ENCODE assay signal across 27 cellular contexts in genomic region chr3:37943631-37944242, GRCh38. TPM values are rescaled to one million over a fixed set of nuclear protein-coding genes. Genes with fewer than 3 reads are reported as not detected.
DNase-seq lines count a peak whose midpoint lies in the region; ATAC-seq, FAIRE-seq and TF ChIP-seq lines count a peak whose summit lies in the region.
"Had no signal": no experiment of that assay in that cellular context is flagged by ENCODE, and none has a peak within 500 bp of the region (broad histone marks: within the 10 kb centered on the region; RNA-seq: fewer than 3 reads in every experiment).

No MANE protein-coding gene starts in this region.

- H3K9ac ChIP-seq in keratinocyte (ENCODE audit: control insufficient read depth, extremely low read depth, insufficient read depth, low read length) (no peak overlapping the region), trophoblast cell (ENCODE audit: low read length) (no peak overlapping the region)

- DNase-seq in heart left ventricle, result no peak
- no peak for DNase-seq in left ventricle myocardium superior
- DNase-seq in keratinocyte (ENCODE audit: low read depth, low spot score), result no peak
- DNase-seq in trophoblast cell, result peak in 1 of 2 donors; percentile 49
- no peak for DNase-seq in upper lobe of left lung
- no peak for DNase-seq in CD14-positive monocyte (ENCODE audit: low spot score)
- DNase-seq in KBM-7, result no peak
- DNase-seq: 8988T; activated CD4-positive, alpha-beta memory T cell treated with anti-CD3 and anti-CD28 coated beads for 36 hours; activated naive CD4-positive, alpha-beta T cell; activated T-cell treated with anti-CD3 and anti-CD28 coated beads for 4 hours; AML-193; amygdala; DND-41; erythroblast; H7; left colon; NCI-H1092 treated with DMSO at 0.1 percent for 48 hours; NCI-H2081 treated with DMSO at 0.1 percent for 48 hours; pancreas; stimulated activated CD4-positive, alpha-beta T cell treated with anti-CD3 and anti-CD28 coated beads, Interleukin-1b, Interleukin-23, amount 100 ng/mL, for 48 hours; stimulated activated naive CD4-positive, alpha-beta T cell had no signal

- H2BK12ac ChIP-seq in trophoblast cell (ENCODE audit: low read length), result no peak overlapping the region

- H3K9me1 ChIP-seq in keratinocyte (ENCODE audit: control insufficient read depth, extremely low read depth, insufficient read depth, low read length), result no peaks in the 10 kb centered on the region

- H3K14ac ChIP-seq in trophoblast cell (ENCODE audit: low read length), result no peak overlapping the region

- H3K4ac ChIP-seq in trophoblast cell (ENCODE audit: low read depth, low read length), result no peak overlapping the region

- no peak overlapping the region for H4K8ac ChIP-seq in trophoblast cell (ENCODE audit: low read depth, low read length)

- no peak overlapping the region for H4K12ac ChIP-seq in trophoblast cell (ENCODE audit: low read depth, low read length)

- H3K79me1 ChIP-seq in trophoblast cell (ENCODE audit: low read length), result peaks cover 16% of the 10 kb centered on the region

- TF ChIP-seq EP300 in upper lobe of left lung (IDR thresholded peaks at IDR 0.05), result no peak

- H3K4me3 Mint-ChIP-seq in CD14-positive monocyte, result no peak overlapping the region
- H3K4me3 Mint-ChIP-seq: activated CD4-positive, alpha-beta memory T cell treated with anti-CD3 and anti-CD28 coated beads for 36 hours; central memory CD8-positive, alpha-beta T cell; T-helper 2 cell treated with Interferon-gamma antibody and Interleukin-4, amounts not matched to agents 5 μg/mL and 100 μg/mL, for 36 hours; WTC11 had no signal

- 82 to 89% (median 87%) methylated on average over 8 of the region's 8 CpGs for WGBS in heart left ventricle, 4 donors
- WGBS in trophoblast cell (ENCODE audit: extremely low coverage, insufficient coverage, insufficient read length), result no CpG with 5 or more reads among the region's 8 CpGs
- WGBS in upper lobe of left lung, 2 donors, result 82 to 83% methylated on average over 8 of the region's 8 CpGs

- H3K27ac Mint-ChIP-seq in CD14-positive monocyte, result peak overlapping the region in 1 of 7 donors; percentile 58
- H3K27ac Mint-ChIP-seq: activated CD4-positive, alpha-beta memory T cell treated with anti-CD3 and anti-CD28 coated beads for 36 hours; T-helper 2 cell treated with Interferon-gamma antibody and Interleukin-4, amounts not matched to agents 5 μg/mL and 100 μg/mL, for 36 hours had no signal

- H3K36me3 ChIP-seq in heart left ventricle (peaks cover 0 to 17% (median 0%) of the 10 kb centered on the region in 9 donors), keratinocyte (ENCODE audit: control insufficient read depth in 2 of 2, extremely low read depth in 1 of 2, insufficient read depth in 2 of 2, low read length in 2 of 2) (peaks cover 1 to 4% of the 10 kb centered on the region in 2 experiments), trophoblast cell (ENCODE audit: control insufficient read depth in 1 of 2, insufficient read depth in 2 of 2, low read length in 2 of 2) (no peaks in the 10 kb centered on the region), upper lobe of left lung (no peaks in the 10 kb centered on the region)
- H3K36me3 ChIP-seq: pancreas had no signal

- peaks cover 12 to 84% (median 59%) of the 10 kb centered on the region in 12 donors for H3K4me1 ChIP-seq in heart left ventricle
- peaks cover 54% of the 10 kb centered on the region for H3K4me1 ChIP-seq in keratinocyte (ENCODE audit: control insufficient read depth, extremely low read depth, insufficient read depth, low read length)
- peaks cover 32 to 38% of the 10 kb centered on the region in 2 experiments for H3K4me1 ChIP-seq in trophoblast cell (ENCODE audit: control insufficient read depth in 1 of 2, insufficient read depth in 2 of 2, low read length in 2 of 2)
- H3K4me1 ChIP-seq in upper lobe of left lung, result peaks cover 59 to 72% (median 64%) of the 10 kb centered on the region in 4 donors

- H3K27ac ChIP-seq in heart left ventricle (peak overlapping the region in 7 of 12 donors; percentile 41 to 82 (median 66)), keratinocyte (ENCODE audit: control insufficient read depth, insufficient read depth, low read length) (peak overlapping the region; percentile 22), trophoblast cell (ENCODE audit: low read depth, low read length) (peak overlapping the region; percentile 8), upper lobe of left lung (peak overlapping the region; percentile 50 to 73 (median 66))

- TF ChIP-seq POLR2A in heart left ventricle (IDR thresholded peaks at IDR 0.05), result no peak
- no peak for TF ChIP-seq POLR2A in upper lobe of left lung (IDR thresholded peaks at IDR 0.05)

- intact Hi-C loops in heart left ventricle (cut with DNase I) (no loop called here), left ventricle myocardium superior (cut with micrococcal nuclease) (no loop called here), CD14-positive monocyte (cut with micrococcal nuclease) (no loop called here)

- H3K4me3 ChIP-seq in heart left ventricle (no peak overlapping the region), keratinocyte (ENCODE audit: control insufficient read depth in 2 of 3, extremely low read depth in 1 of 3, insufficient read depth in 2 of 3, low read depth in 1 of 3, low read length in 3 of 3) (no peak overlapping the region), trophoblast cell (ENCODE audit: low read depth, low read length) (no peak overlapping the region), upper lobe of left lung (no peak overlapping the region)
- H3K4me3 ChIP-seq: pancreas had no signal

- in situ Hi-C loops in KBM-7 (cut with MboI; ENCODE audit: low pct_unique_long_range_greater_than_20kb, low sequenced_read_pairs), result no loop called here

- no peaks in the 10 kb centered on the region for H3K9me3 Mint-ChIP-seq in CD14-positive monocyte
- H3K9me3 Mint-ChIP-seq: activated CD4-positive, alpha-beta memory T cell treated with anti-CD3 and anti-CD28 coated beads for 36 hours; central memory CD8-positive, alpha-beta T cell; T-helper 2 cell treated with Interferon-gamma antibody and Interleukin-4, amounts not matched to agents 5 μg/mL and 100 μg/mL, for 36 hours; WTC11 had no signal

- FAIRE-seq in keratinocyte (lab: Jason Lieb, UNC), result no peak
- FAIRE-seq: GM12892, pancreas had no signal

- no peak overlapping the region for H2BK5ac ChIP-seq in trophoblast cell (ENCODE audit: low read depth, low read length, poor library complexity)

- H3K79me2 ChIP-seq in keratinocyte (ENCODE audit: control insufficient read depth, insufficient read depth, low read length), result peaks cover 41% of the 10 kb centered on the region
- peaks cover 2% of the 10 kb centered on the region for H3K79me2 ChIP-seq in trophoblast cell (ENCODE audit: control insufficient read depth, insufficient read depth, low read length, poor library complexity)

- H3K27me3 Mint-ChIP-seq in CD14-positive monocyte (ENCODE audit: low read depth in 3 of 3), result peaks cover 0 to 1% (median 0%) of the 10 kb centered on the region in 3 donors
- H3K27me3 Mint-ChIP-seq: activated CD4-positive, alpha-beta memory T cell treated with anti-CD3 and anti-CD28 coated beads for 36 hours had no signal

- no peaks in the 10 kb centered on the region for H4K20me1 ChIP-seq in keratinocyte (ENCODE audit: control insufficient read depth, extremely low read depth, insufficient read depth, low read length)

- H3K18ac ChIP-seq in trophoblast cell (ENCODE audit: low read length), result no peak overlapping the region

- no peak for ATAC-seq in heart left ventricle
- no peak for ATAC-seq in left ventricle myocardium superior
- ATAC-seq in upper lobe of left lung (ENCODE audit: low FRiP score in 2 of 2), result no peak
- ATAC-seq in GM19035 (IDR thresholded peaks at IDR 0.05; ENCODE audit: unreplicated experiment), result no peak

- dilution Hi-C loops in keratinocyte (cut with MboI; ENCODE audit: extremely low pct_ligation_motif_present, low sequenced_read_pairs), result no loop called here

- H3K36me3 Mint-ChIP-seq in CD14-positive monocyte, result peaks cover 0 to 3% of the 10 kb centered on the region in 2 donors
- H3K36me3 Mint-ChIP-seq: activated CD4-positive, alpha-beta memory T cell treated with anti-CD3 and anti-CD28 coated beads for 36 hours had no signal

- no peak overlapping the region for H3K23ac ChIP-seq in trophoblast cell (ENCODE audit: low read length)

- TF ChIP-seq CTCF in heart left ventricle (IDR thresholded peaks at IDR 0.05) (no peak), keratinocyte (optimal IDR thresholded peaks at IDR 0.05 in 1 of 3, IDR thresholded peaks at IDR 0.05 in 1 of 3, conservative IDR thresholded peaks at IDR 0.05 in 1 of 3; ENCODE audit: extremely low read depth in 1 of 3, insufficient read depth in 2 of 3, low read length in 3 of 3) (no peak), upper lobe of left lung (IDR thresholded peaks at IDR 0.05) (no peak), CD14-positive monocyte (IDR thresholded peaks at IDR 0.05) (no peak)

- H3K4me1 Mint-ChIP-seq in CD14-positive monocyte, result peaks cover 25% of the 10 kb centered on the region
- H3K4me1 Mint-ChIP-seq: central memory CD8-positive, alpha-beta T cell had no signal

- no peak overlapping the region for H2BK120ac ChIP-seq in trophoblast cell (ENCODE audit: insufficient read depth, low read length, poor library complexity)

- H2AFZ ChIP-seq in keratinocyte (ENCODE audit: control insufficient read depth, low read length) (no peak overlapping the region), trophoblast cell (ENCODE audit: insufficient read depth, low read length, poor library complexity) (no peak overlapping the region)

- H4K91ac ChIP-seq in trophoblast cell (ENCODE audit: low read depth, low read length), result no peak overlapping the region

- H3K4me2 ChIP-seq in keratinocyte (ENCODE audit: control insufficient read depth, extremely low read depth, insufficient read depth, low read depth, low read length), result peak overlapping the region; percentile 72
- H3K4me2 ChIP-seq in trophoblast cell (ENCODE audit: low read length), result no peak overlapping the region

- no peak overlapping the region for H2AK5ac ChIP-seq in trophoblast cell (ENCODE audit: low read length)

- H3K27me3 ChIP-seq in heart left ventricle, result no peaks in the 10 kb centered on the region
- H3K27me3 ChIP-seq in keratinocyte (ENCODE audit: control insufficient read depth, extremely low read depth, insufficient read depth, low read length), result no peaks in the 10 kb centered on the region
- H3K27me3 ChIP-seq in trophoblast cell (ENCODE audit: insufficient read depth, low read length), result no peaks in the 10 kb centered on the region
- H3K27me3 ChIP-seq in upper lobe of left lung, result no peaks in the 10 kb centered on the region
- H3K27me3 ChIP-seq: pancreas had no signal

- no peaks in the 10 kb centered on the region for H3K9me3 ChIP-seq in heart left ventricle
- no peaks in the 10 kb centered on the region for H3K9me3 ChIP-seq in keratinocyte (ENCODE audit: control insufficient read depth, low read depth, low read length)
- H3K9me3 ChIP-seq in trophoblast cell (ENCODE audit: insufficient read depth, low read depth, low read length), result no peaks in the 10 kb centered on the region
- no peaks in the 10 kb centered on the region for H3K9me3 ChIP-seq in upper lobe of left lung
- H3K9me3 ChIP-seq: pancreas had no signal

RNA-seq across cellular contexts. Expression of gene VILL, which starts 46.8 kb away (rescaled TPM):
- total RNA-seq in heart left ventricle, result 1 to 10 TPM; 1.1 to 6.3 (median 2.6) TPM
- 1 to 10 TPM; 2.7 to 3.4 TPM for polyA plus RNA-seq in heart left ventricle
- total RNA-seq in left ventricle myocardium superior, result 2.7 TPM
- 2.1 to 2.8 TPM (median 2.1 TPM) in 3 replicates for polyA plus RNA-seq in keratinocyte
- polyA plus RNA-seq in keratinocyte (2011; ENCODE audit: low read depth), result 1.9 TPM
- polyA plus RNA-seq in keratinocyte (2011; cell fraction: cytosol; rRNA removed), result 0.96 and 1.7 TPM in 2 replicates
- polyA plus RNA-seq in keratinocyte (2011; cell fraction: nucleus; rRNA removed), result 5.8 and 6.8 TPM in 2 replicates
- polyA plus RNA-seq in keratinocyte (2012; ENCODE audit: low replicate concordance), result 1.8 and 2.2 TPM in 2 replicates
- polyA minus RNA-seq in keratinocyte, result 1.9 to 4.3 TPM (median 2.2 TPM) in 3 replicates
- polyA minus RNA-seq in keratinocyte (2011; cell fraction: cytosol; rRNA and poly(A)+ RNA removed), result 2.3 TPM
- polyA minus RNA-seq in keratinocyte (2011; cell fraction: nucleus; rRNA and poly(A)+ RNA removed), result 4.1 TPM in 2 replicates
- polyA plus RNA-seq in trophoblast cell (2013), result 0.82 and 0.85 TPM in 2 replicates
- 10 to 100 TPM in 5 of 6 donors, 1 to 10 TPM in 1; 5.6 to 41.9 (median 19.0) TPM for total RNA-seq in upper lobe of left lung
- polyA plus RNA-seq in CD14-positive monocyte, result 1 to 10 TPM; 4.4 to 7.4 TPM

Comparison
In these comparisons a context has a peak if more than half of its experiments do, and no peak if none do; other contexts are left out.
1. H3K27ac ChIP-seq: peak in every context shown above with its lines; median percentile 66 in upper lobe of left lung; 66 in heart left ventricle; 22 in keratinocyte; 8 in trophoblast cell.